Comparison of ENCODE assay signal across 10 cellular contexts in the genomic region with DNA sequence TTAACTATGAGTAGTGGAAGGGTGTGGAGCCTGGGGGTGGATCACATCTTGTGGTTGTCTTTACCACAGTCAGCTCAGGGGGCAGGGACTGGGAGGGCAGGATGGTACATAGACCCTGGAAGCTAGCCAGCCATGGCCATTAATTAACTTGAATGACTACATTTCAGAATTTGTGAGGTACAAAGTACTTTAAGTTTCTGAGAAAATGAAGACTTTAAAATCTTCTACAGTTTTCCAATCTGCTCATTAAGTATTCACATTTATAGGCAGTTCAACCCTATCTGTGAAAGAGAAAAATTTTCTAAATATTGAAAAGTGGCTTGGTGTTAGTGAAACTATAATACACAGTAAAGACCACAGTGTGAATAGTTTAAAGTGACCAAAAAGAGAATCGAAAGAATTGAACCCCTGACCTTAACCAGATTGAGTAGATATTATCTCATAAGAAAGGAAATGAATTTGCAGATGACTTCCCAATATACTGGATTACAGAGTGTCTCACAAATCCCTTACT.
A peak's percentile ranks its signal among the peaks of the same experiment; 100 is the strongest.
DNase-seq lines count a peak whose midpoint lies in the region; ATAC-seq and TF ChIP-seq lines count a peak whose summit lies in the region.
"Had no signal": no experiment of that assay in that cellular context is flagged by ENCODE, and none has a peak within 500 bp of the region (broad histone marks: within the 10 kb centered on the region; RNA-seq: fewer than 3 reads in every experiment).

No MANE protein-coding gene starts in this region.

- H3K4me1 ChIP-seq in MM.1S (ENCODE audit: low read length): no peaks in the 10 kb centered on the region

- no peaks in the 10 kb centered on the region for H3K79me2 ChIP-seq in MM.1S (ENCODE audit: low read length)

- no peaks in the 10 kb centered on the region for H4K20me1 ChIP-seq in MM.1S (ENCODE audit: insufficient read depth, low read length)

- H3F3A ChIP-seq in MM.1S (ENCODE audit: insufficient read depth, low read length): no peaks in the 10 kb centered on the region

- H3K4me3 ChIP-seq in MM.1S (ENCODE audit: low read length): no peak overlapping the region
- no peak overlapping the region for H3K4me3 ChIP-seq in WERI-Rb-1 (ENCODE audit: low read depth, low read length)

- no peak overlapping the region for H3K4me2 ChIP-seq in MM.1S (ENCODE audit: low read depth, low read length)

- no peak overlapping the region for H3K9ac ChIP-seq in MM.1S (ENCODE audit: low read length)

- H3K27ac ChIP-seq in MM.1S (ENCODE audit: low read length): no peak overlapping the region
- H3K27ac ChIP-seq in WERI-Rb-1: no peak overlapping the region

- peak; percentile 96 for ATAC-seq in GM18909 (IDR thresholded peaks at IDR 0.05; ENCODE audit: poor library complexity, unreplicated experiment)
- peak; percentile 94 for ATAC-seq in HG02763 (IDR thresholded peaks at IDR 0.05; ENCODE audit: unreplicated experiment)
- ATAC-seq in omental fat pad (ENCODE audit: low FRiP score): no peak
- ATAC-seq: WTC11 had no signal

- TF ChIP-seq CTCF in MM.1S (IDR thresholded peaks at IDR 0.05; ENCODE audit: low read length): no peak
- no peak for TF ChIP-seq CTCF in omental fat pad (IDR thresholded peaks at IDR 0.05)
- no peak for TF ChIP-seq CTCF in WERI-Rb-1 (IDR thresholded peaks at IDR 0.05; ENCODE audit: low read depth, low read length)

- no peaks in the 10 kb centered on the region for H3K9me3 ChIP-seq in MM.1S (replicated peaks; ENCODE audit: insufficient read depth, low read length)
- H3K9me3 ChIP-seq in WERI-Rb-1 (ENCODE audit: severe bottlenecking): no peaks in the 10 kb centered on the region

- no peaks in the 10 kb centered on the region for H3K9me2 ChIP-seq in MM.1S (replicated peaks; ENCODE audit: insufficient read depth, low read length)

- no peak overlapping the region for H2AFZ ChIP-seq in MM.1S (ENCODE audit: low read length)

- DNase-seq in LoVo (ENCODE audit: low spot score) (peak; percentile 79), mucosa of gallbladder (ENCODE audit: low spot score) (peak; percentile 11), HuH-7.5 (ENCODE audit: low spot score) (no peak), MM.1S (no peak), omental fat pad (ENCODE audit: low spot score) (no peak), WERI-Rb-1 (no peak)
- DNase-seq: NCI-H1436 had no signal

- H3K27me3 ChIP-seq in MM.1S (replicated peaks; ENCODE audit: insufficient read depth, low read length): no peaks in the 10 kb centered on the region
- no peaks in the 10 kb centered on the region for H3K27me3 ChIP-seq in WERI-Rb-1 (ENCODE audit: insufficient read depth, low read depth, severe bottlenecking)

- no peaks in the 10 kb centered on the region for H3K36me3 ChIP-seq in MM.1S (replicated peaks; ENCODE audit: insufficient read depth, low read length)
- no peaks in the 10 kb centered on the region for H3K36me3 ChIP-seq in WERI-Rb-1

Comparison
In these comparisons a context has a peak if more than half of its experiments do, and no peak if none do; other contexts are left out.
1. DNase-seq: peak in LoVo (single experiment) and mucosa of gallbladder (single experiment); none in HuH-7.5 (single experiment), MM.1S (single experiment), omental fat pad (single experiment) and WERI-Rb-1 (single experiment).